15 cellular contexts compared by ENCODE assay signal in genomic region chr7:117645456-117646181, GRCh38.
A peak's percentile ranks its signal among the peaks of the same experiment; 100 is the strongest.
DNase-seq lines count a peak whose midpoint lies in the region; ATAC-seq and TF ChIP-seq lines count a peak whose summit lies in the region.
"Had no signal": no experiment of that assay in that cellular context is flagged by ENCODE, and none has a peak within 500 bp of the region (broad histone marks: within the 10 kb centered on the region; RNA-seq: fewer than 3 reads in every experiment).

No MANE protein-coding gene starts in this region.

- H3K27me3 Mint-ChIP-seq in type B pancreatic cell = no peaks in the 10 kb centered on the region
- H3K27me3 Mint-ChIP-seq in activated CD8-positive, alpha-beta T cell treated with anti-CD3 and anti-CD28 coated beads, Interleukin-2, amount 10 ng/mL, durations not matched to agents 7 days and 5 days (ENCODE audit: low read depth) = no peaks in the 10 kb centered on the region
- H3K27me3 Mint-ChIP-seq: T-helper 17 cell had no signal

- H3K27ac Mint-ChIP-seq in type B pancreatic cell = peak overlapping the region; percentile 19
- H3K27ac Mint-ChIP-seq in activated CD8-positive, alpha-beta T cell treated with anti-CD3 and anti-CD28 coated beads, Interleukin-2, amount 10 ng/mL, durations not matched to agents 7 days and 5 days = no peak overlapping the region
- H3K27ac Mint-ChIP-seq: T-helper 17 cell had no signal

- CTCF ChIA-PET in activated CD8-positive, alpha-beta T cell treated with anti-CD3 and anti-CD28 coated beads, Interleukin-2, amount 10 ng/mL, durations not matched to agents 7 days and 5 days (lab: Charles Lee) = no interaction called here

- DNase-seq in SKM-1 treated with dmso at 0.1 percent for 144 hours (lab: John Stamatoyannopoulos, UW; ENCODE audit: unreplicated experiment) (peak; percentile 4), SKM-1 (lab: John Stamatoyannopoulos, UW; ENCODE audit: unreplicated experiment) (no peak), RPMI7951 (ENCODE audit: low read depth) (peak; percentile 10), fibroblast of the aortic adventitia (ENCODE audit: low read depth) (peak; percentile 84), type B pancreatic cell (ENCODE audit: extremely low spot score, unreplicated experiment) (no peak), NCI-H1417 treated with DMSO at 0.1 percent for 48 hours (lab: John Stamatoyannopoulos, UW) (no peak), iPS-NIHi11 (ENCODE audit: low spot score) (no peak)
- DNase-seq in activated CD8-positive, alpha-beta T cell treated with anti-CD3 and anti-CD28 coated beads, Interleukin-2, amount 10 ng/mL, durations not matched to agents 7 days and 5 days = no peak
- DNase-seq: 8988T; activated effector memory CD4-positive, alpha-beta T cell treated with anti-CD3 and anti-CD28 coated beads, Interleukin-2, amount 50 U/mL, for 16 hours; central memory CD4-positive, alpha-beta T cell; DMS153; hypothalamus; T-helper 17 cell had no signal

- no peak for ATAC-seq in activated CD8-positive, alpha-beta T cell treated with anti-CD3 and anti-CD28 coated beads, Interleukin-2, amount 10 ng/mL, durations not matched to agents 7 days and 5 days
- ATAC-seq: T-helper 17 cell had no signal

- H3K4me3 Mint-ChIP-seq in type B pancreatic cell = no peak overlapping the region
- H3K4me3 Mint-ChIP-seq in activated CD8-positive, alpha-beta T cell treated with anti-CD3 and anti-CD28 coated beads, Interleukin-2, amount 10 ng/mL, durations not matched to agents 7 days and 5 days = no peak overlapping the region
- H3K4me3 Mint-ChIP-seq: T-helper 17 cell had no signal

- peaks cover 5% of the 10 kb centered on the region for H3K36me3 Mint-ChIP-seq in type B pancreatic cell
- no peaks in the 10 kb centered on the region for H3K36me3 Mint-ChIP-seq in activated CD8-positive, alpha-beta T cell treated with anti-CD3 and anti-CD28 coated beads, Interleukin-2, amount 10 ng/mL, durations not matched to agents 7 days and 5 days (ENCODE audit: low read depth)

- no peaks in the 10 kb centered on the region for H3K9me3 Mint-ChIP-seq in type B pancreatic cell
- no peaks in the 10 kb centered on the region for H3K9me3 Mint-ChIP-seq in activated CD8-positive, alpha-beta T cell treated with anti-CD3 and anti-CD28 coated beads, Interleukin-2, amount 10 ng/mL, durations not matched to agents 7 days and 5 days (ENCODE audit: insufficient read depth)

- TF ChIP-seq CTCF in fibroblast of the aortic adventitia (IDR thresholded peaks at IDR 0.05; ENCODE audit: insufficient read depth, low read length) = no peak
- no peak for TF ChIP-seq CTCF in type B pancreatic cell (conservative IDR thresholded peaks at IDR 0.05)

- H3K4me3 ChIP-seq in fibroblast of the aortic adventitia (ENCODE audit: low read depth, low read length) = no peak overlapping the region
- H3K4me3 ChIP-seq: tibial nerve had no signal

- POLR2A ChIA-PET in activated CD8-positive, alpha-beta T cell treated with anti-CD3 and anti-CD28 coated beads, Interleukin-2, amount 10 ng/mL, durations not matched to agents 7 days and 5 days (lab: Charles Lee) = no interaction called here

- peaks cover 4% of the 10 kb centered on the region for H3K4me1 Mint-ChIP-seq in type B pancreatic cell (ENCODE audit: unreplicated experiment)
- H3K4me1 Mint-ChIP-seq in activated CD8-positive, alpha-beta T cell treated with anti-CD3 and anti-CD28 coated beads, Interleukin-2, amount 10 ng/mL, durations not matched to agents 7 days and 5 days (ENCODE audit: low read depth) = no peaks in the 10 kb centered on the region
- H3K4me1 Mint-ChIP-seq: T-helper 17 cell had no signal

Comparison
In these comparisons a context has a peak if more than half of its experiments do, and no peak if none do; other contexts are left out.
1. DNase-seq: peak in SKM-1 treated with dmso at 0.1 percent for 144 hours (single experiment), RPMI7951 (single experiment) and fibroblast of the aortic adventitia (single experiment); none in SKM-1 (single experiment), type B pancreatic cell (single experiment), NCI-H1417 treated with DMSO at 0.1 percent for 48 hours (single experiment), iPS-NIHi11 (single experiment) and activated CD8-positive, alpha-beta T cell treated with anti-CD3 and anti-CD28 coated beads, Interleukin-2, amount 10 ng/mL, durations not matched to agents 7 days and 5 days (single experiment).